In genomic region chr13:64723735-64724134, GRCh38 we compare ENCODE assay signal across 10 cellular contexts.
A peak's percentile ranks its signal among the peaks of the same experiment; 100 is the strongest.
DNase-seq lines count a peak whose midpoint lies in the region; ATAC-seq and TF ChIP-seq lines count a peak whose summit lies in the region.
"Had no signal": no experiment of that assay in that cellular context is flagged by ENCODE, and none has a peak within 500 bp of the region (broad histone marks: within the 10 kb centered on the region; RNA-seq: fewer than 3 reads in every experiment).

No MANE protein-coding gene starts in this region.

- BruUV-seq in PC-9 (replicated peaks; lab: Mats Ljungman, UMichigan) = no TSS peak

- H3K9me3 ChIP-seq in PC-9 (ENCODE audit: insufficient read depth, low read depth) = no peaks in the 10 kb centered on the region
- H3K9me3 ChIP-seq in neuron (ENCODE audit: low read length) = no peaks in the 10 kb centered on the region
- H3K9me3 ChIP-seq in spleen = peaks cover 0 to 3% (median 0%) of the 10 kb centered on the region in 8 donors

- POLR2A ChIA-PET in PC-9 (lab: Charles Lee; ENCODE audit: unreplicated experiment) = interaction anchor here (0.5 to 0.6 kb wide), 3 partner anchors 18 to 35 kb away, joined by 3 to 6 read pairs (median 3); no protein-coding TSS in a partner anchor

- H3K4me1 ChIP-seq in PC-9 (replicated peaks; ENCODE audit: insufficient read depth) (peaks cover 23% of the 10 kb centered on the region), neuron (ENCODE audit: insufficient read depth, low read length) (peaks cover 20% of the 10 kb centered on the region), spleen (no peaks in the 10 kb centered on the region)

- TF ChIP-seq CTCF in PC-9 (conservative IDR thresholded peaks at IDR 0.05) (no peak), spleen (IDR thresholded peaks at IDR 0.05 in 8 of 11, conservative IDR thresholded peaks at IDR 0.05 in 3 of 11) (no peak)

- no peaks in the 10 kb centered on the region for H3K79me2 ChIP-seq in PC-9 (ENCODE audit: low read depth)

- peak overlapping the region; percentile 18; the same call in 1 of the 2 replicates for H3K4me2 ChIP-seq in PC-9

- H4K20me1 ChIP-seq in PC-9 (ENCODE audit: insufficient read depth) = no peaks in the 10 kb centered on the region

- H3K27ac ChIP-seq in PC-9 (peak overlapping the region; percentile 59), spleen (no peak overlapping the region)

- H3K4me3 ChIP-seq in PC-9 (no peak overlapping the region), neuron (ENCODE audit: low read length) (no peak overlapping the region), spleen (no peak overlapping the region)
- H3K4me3 ChIP-seq: K562 had no signal

- 34 to 67% (median 58%) methylated on average over 2 of the region's 2 CpGs for WGBS in spleen, 5 donors

- DNase-seq in GM04504 (ENCODE audit: low read depth) (peak; percentile 82), PC-9 (peak; percentile 72 to 95), epidermal melanocyte (ENCODE audit: insufficient read length, low spot score) (peak; percentile 32), spleen (no peak)
- DNase-seq: activated CD8-positive, alpha-beta memory T cell treated with anti-CD3 and anti-CD28 coated beads, Interleukin-2, amount 10 ng/mL, durations not matched to agents 7 days and 5 days had no signal

- CTCF ChIA-PET in PC-9 (lab: Charles Lee) = no interaction called here

- intact Hi-C loops in PC-9 (cut with micrococcal nuclease; ENCODE audit: unreplicated experiment) = loop anchor here (1.0 to 2.0 kb wide), 3 partner anchors 34 to 251 kb away; no protein-coding TSS in a partner anchor
- intact Hi-C loops in spleen (cut with DNase I; ENCODE audit: low total_unique reads) = no loop called here

- ATAC-seq in HG02870 (IDR thresholded peaks at IDR 0.05; ENCODE audit: unreplicated experiment) (no peak), HG03045 (IDR thresholded peaks at IDR 0.05; ENCODE audit: unreplicated experiment) (no peak), GM19467 (IDR thresholded peaks at IDR 0.05; ENCODE audit: unreplicated experiment) (no peak)
- ATAC-seq: activated CD8-positive, alpha-beta memory T cell treated with anti-CD3 and anti-CD28 coated beads, Interleukin-2, amount 10 ng/mL, durations not matched to agents 7 days and 5 days; K562 had no signal

- peaks cover 10% of the 10 kb centered on the region; the same call in 1 of the 2 replicates for H3F3A ChIP-seq in PC-9 (ENCODE audit: insufficient read depth, low read depth)

- no peak for TF ChIP-seq POLR2A in spleen (IDR thresholded peaks at IDR 0.05)

- H3K27me3 ChIP-seq in PC-9 (ENCODE audit: insufficient read depth, low read depth) = no peaks in the 10 kb centered on the region
- H3K27me3 ChIP-seq in neuron (ENCODE audit: insufficient read depth, low read length) = no peaks in the 10 kb centered on the region
- no peaks in the 10 kb centered on the region for H3K27me3 ChIP-seq in spleen (replicated peaks in 1 of 7)

- H3K9me2 ChIP-seq in PC-9 (ENCODE audit: insufficient read depth) = no peaks in the 10 kb centered on the region

- H2AFZ ChIP-seq in PC-9 = no peak overlapping the region
- peak overlapping the region; percentile 48 for H2AFZ ChIP-seq in neuron (ENCODE audit: low read depth, low read length)

- H3K36me3 ChIP-seq in PC-9 (ENCODE audit: low read depth) (no peaks in the 10 kb centered on the region), neuron (ENCODE audit: insufficient read depth, low read length) (no peaks in the 10 kb centered on the region), spleen (no peaks in the 10 kb centered on the region)
